ENCODE assay signal across 8 cellular contexts in the genomic region with DNA sequence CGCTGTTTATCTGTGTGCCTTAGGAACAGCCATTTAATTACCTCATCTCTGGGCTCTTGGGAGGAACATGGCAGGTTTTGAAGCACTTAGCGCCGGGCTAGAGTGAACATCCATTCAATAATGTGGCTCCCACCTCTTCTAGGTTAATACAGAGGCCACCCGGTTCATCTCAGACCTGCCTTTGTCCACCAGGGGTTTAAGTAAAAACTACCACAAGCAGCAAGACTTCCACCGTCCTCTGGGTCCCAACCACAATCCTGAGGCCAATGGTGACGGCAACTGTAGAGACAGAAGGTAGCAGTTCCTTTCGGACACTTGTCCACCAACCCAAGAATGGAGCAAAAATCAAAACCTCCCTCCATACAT. TPM values are rescaled to one million over a fixed set of nuclear protein-coding genes. Genes with fewer than 3 reads are reported as not detected.
DNase-seq lines count a peak whose midpoint lies in the region; ATAC-seq, FAIRE-seq and TF ChIP-seq lines count a peak whose summit lies in the region.

No MANE protein-coding gene starts in this region.

- H3K9me3 ChIP-seq in kidney (ENCODE audit: control insufficient read depth in 1 of 2, low read length in 2 of 2) (no peaks in the 10 kb centered on the region), testis (no peaks in the 10 kb centered on the region)

- H3K4me3 Mint-ChIP-seq in T-helper 2 cell treated with Interferon-gamma antibody and Interleukin-4, amounts not matched to agents 5 μg/mL and 100 μg/mL, for 36 hours, result peak overlapping the region; percentile 96

- peak overlapping the region; percentile 92 for H3K27ac Mint-ChIP-seq in T-helper 2 cell treated with Interferon-gamma antibody and Interleukin-4, amounts not matched to agents 5 μg/mL and 100 μg/mL, for 36 hours
- H3K27ac Mint-ChIP-seq in activated naive CD4-positive, alpha-beta T cell treated with anti-CD3 and anti-CD28 coated beads, Interleukin-2, amount 50 U/mL, for 72 hours, result peak overlapping the region; percentile 93 to 99

- peaks cover 34% of the 10 kb centered on the region for H3K4me1 Mint-ChIP-seq in T-helper 2 cell treated with Interferon-gamma antibody and Interleukin-4, amounts not matched to agents 5 μg/mL and 100 μg/mL, for 36 hours (ENCODE audit: low read depth)

- no peaks in the 10 kb centered on the region for H3K27me3 Mint-ChIP-seq in T-helper 2 cell treated with Interferon-gamma antibody and Interleukin-4, amounts not matched to agents 5 μg/mL and 100 μg/mL, for 36 hours (ENCODE audit: low read depth)

- peaks cover 2 to 14% of the 10 kb centered on the region in 2 donors for H3K36me3 ChIP-seq in kidney (ENCODE audit: control insufficient read depth in 1 of 2, insufficient read depth in 2 of 2, low read length in 2 of 2)
- H3K36me3 ChIP-seq in testis (ENCODE audit: low read depth, missing control alignments), result no peaks in the 10 kb centered on the region

- TF ChIP-seq POLR2A in testis (IDR thresholded peaks at IDR 0.05), result no peak

- WGBS in testis, 2 donors, result 31 to 43% methylated on average over 7 of the region's 7 CpGs

- H3K4me1 ChIP-seq in kidney (ENCODE audit: control insufficient read depth in 1 of 2, insufficient read depth in 1 of 2, low read depth in 1 of 2, low read length in 2 of 2) (peaks cover 6 to 10% of the 10 kb centered on the region in 2 donors), testis (peaks cover 15% of the 10 kb centered on the region)

- H3K9ac ChIP-seq in kidney (ENCODE audit: low read length in 2 of 2), result peak overlapping the region; percentile 70 to 82

- in situ Hi-C loops in GM13977 (cut with MboI; ENCODE audit: low pct_unique_long_range_greater_than_20kb, low sequenced_read_pairs, unreplicated experiment), result no loop called here

- intact Hi-C loops in kidney (cut with DNase I) (no loop called here), testis (cut with DNase I; ENCODE audit: low total_unique reads) (no loop called here)

- ATAC-seq in activated naive CD4-positive, alpha-beta T cell treated with anti-CD3 and anti-CD28 coated beads, Interleukin-2, amount 50 U/mL, for 72 hours, result no peak
- ATAC-seq in GM18907 (IDR thresholded peaks at IDR 0.05; ENCODE audit: unreplicated experiment), result no peak

- peaks cover 26% of the 10 kb centered on the region for H3K36me3 Mint-ChIP-seq in T-helper 2 cell treated with Interferon-gamma antibody and Interleukin-4, amounts not matched to agents 5 μg/mL and 100 μg/mL, for 36 hours (ENCODE audit: low read depth)
- H3K36me3 Mint-ChIP-seq in activated naive CD4-positive, alpha-beta T cell treated with anti-CD3 and anti-CD28 coated beads, Interleukin-2, amount 50 U/mL, for 72 hours, result peaks cover 22 to 28% of the 10 kb centered on the region in 2 donors

- no peaks in the 10 kb centered on the region for H3K27me3 ChIP-seq in testis

- H3K27ac ChIP-seq in kidney (ENCODE audit: low read depth in 2 of 2, low read length in 2 of 2) (peak overlapping the region in 1 of 2 donors; percentile 51), testis (peak overlapping the region in 1 of 2 donors; percentile 89)

- DNase-seq in T-helper 2 cell treated with Interferon-gamma antibody and Interleukin-4, amounts not matched to agents 5 μg/mL and 100 μg/mL, for 36 hours (ENCODE audit: low spot score), result no peak
- DNase-seq in T-helper 2 cell, result no peak
- no peak for DNase-seq in activated naive CD4-positive, alpha-beta T cell treated with anti-CD3 and anti-CD28 coated beads, Interleukin-2, amount 50 U/mL, for 72 hours (ENCODE audit: low spot score in 2 of 2)
- DNase-seq in kidney, result no peak
- no peak for DNase-seq in testis
- no peak for DNase-seq in GM13977 (ENCODE audit: low spot score)
- no peak for DNase-seq in NCI-H146 (lab: John Stamatoyannopoulos, UW)

- no peak for TF ChIP-seq CTCF in kidney (IDR thresholded peaks at IDR 0.05; ENCODE audit: borderline replicate concordance, extremely low read depth, insufficient read depth)
- no peak for TF ChIP-seq CTCF in testis (IDR thresholded peaks at IDR 0.05)
- no peak for TF ChIP-seq CTCF in GM13977 (IDR thresholded peaks at IDR 0.05; ENCODE audit: extremely low read depth, insufficient read depth, missing control alignments)

- no peaks in the 10 kb centered on the region for H3K9me3 Mint-ChIP-seq in T-helper 2 cell treated with Interferon-gamma antibody and Interleukin-4, amounts not matched to agents 5 μg/mL and 100 μg/mL, for 36 hours
- H3K9me3 Mint-ChIP-seq in activated naive CD4-positive, alpha-beta T cell treated with anti-CD3 and anti-CD28 coated beads, Interleukin-2, amount 50 U/mL, for 72 hours, result peaks cover 0 to 6% of the 10 kb centered on the region in 2 donors

- H3K4me3 ChIP-seq in kidney (ENCODE audit: low read length in 2 of 2), result peak overlapping the region; percentile 88 to 96
- peak overlapping the region; percentile 64 to 91 for H3K4me3 ChIP-seq in testis

- FAIRE-seq in kidney (lab: Jason Lieb, UNC), result no peak

RNA-seq across cellular contexts. Expression of a gene that starts 0.9 kb away (rescaled TPM):
- total RNA-seq in activated naive CD4-positive, alpha-beta T cell treated with anti-CD3 and anti-CD28 coated beads, Interleukin-2, amount 50 U/mL, for 72 hours, result 100 to 1,000 TPM; 140 to 184 TPM
- total RNA-seq in kidney, result 206 TPM
- polyA plus RNA-seq in kidney (ENCODE audit: insufficient read depth, low read depth, low replicate concordance), result 146 TPM
- total RNA-seq in testis, result 100 to 1,000 TPM; 207 to 275 TPM
- 237 TPM for polyA plus RNA-seq in testis (ENCODE audit: insufficient read depth, low read depth, low replicate concordance)

RNA-seq across cellular contexts. Expression of a gene that starts 28.8 kb away (rescaled TPM):
- 10 to 100 TPM in 1 of 2 donors, 1 to 10 TPM in 1; 2.5 to 10.6 TPM for total RNA-seq in activated naive CD4-positive, alpha-beta T cell treated with anti-CD3 and anti-CD28 coated beads, Interleukin-2, amount 50 U/mL, for 72 hours
- total RNA-seq in kidney, result 72.7 TPM
- polyA plus RNA-seq in kidney (ENCODE audit: insufficient read depth, low read depth, low replicate concordance), result 156 TPM
- total RNA-seq in testis, result 100 to 1,000 TPM; 157 to 168 TPM
- 340 TPM for polyA plus RNA-seq in testis (ENCODE audit: insufficient read depth, low read depth, low replicate concordance)

RNA-seq across cellular contexts. Expression of a gene that starts 55.7 kb away (rescaled TPM):
- total RNA-seq in activated naive CD4-positive, alpha-beta T cell treated with anti-CD3 and anti-CD28 coated beads, Interleukin-2, amount 50 U/mL, for 72 hours, result 1 to 10 TPM in 1 of 2 donors, under 1 TPM in 1; 0.18 to 1.0 TPM
- total RNA-seq in kidney, result 4.9 TPM
- 3.7 TPM for polyA plus RNA-seq in kidney (ENCODE audit: insufficient read depth, low read depth, low replicate concordance)
- 10 to 100 TPM; 36.1 to 80.2 TPM for total RNA-seq in testis
- 54.1 TPM for polyA plus RNA-seq in testis (ENCODE audit: insufficient read depth, low read depth, low replicate concordance)
